16 cellular contexts compared by ENCODE assay signal in the genomic region with DNA sequence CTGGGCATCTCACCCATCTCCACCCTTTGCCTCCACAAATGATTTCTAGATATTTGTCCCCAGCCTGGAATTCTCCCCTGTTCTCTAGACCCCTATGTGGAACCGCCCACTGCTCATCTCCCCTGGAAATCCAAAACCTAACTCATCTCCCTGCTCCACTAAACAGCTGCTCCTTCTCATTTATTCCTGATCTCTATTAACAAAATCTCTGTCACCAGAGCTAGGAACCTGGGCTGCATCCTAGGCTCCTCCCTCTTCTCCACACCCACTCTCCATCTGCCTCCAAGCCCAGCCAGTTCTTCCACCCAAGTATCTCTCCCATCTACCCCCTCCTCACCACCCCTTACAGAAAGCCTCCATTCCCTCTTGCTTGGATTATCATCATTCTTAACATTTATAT. TPM values are rescaled to one million over a fixed set of nuclear protein-coding genes. Genes with fewer than 3 reads are reported as not detected.
A peak's percentile ranks its signal among the peaks of the same experiment; 100 is the strongest.
DNase-seq lines count a peak whose midpoint lies in the region; ATAC-seq and TF ChIP-seq lines count a peak whose summit lies in the region.
"Had no signal": no experiment of that assay in that cellular context is flagged by ENCODE, and none has a peak within 500 bp of the region (broad histone marks: within the 10 kb centered on the region; RNA-seq: fewer than 3 reads in every experiment).

No MANE protein-coding gene starts in this region.

- no peaks in the 10 kb centered on the region for H3K9me3 ChIP-seq in gastroesophageal sphincter
- H3K9me3 ChIP-seq in gastrocnemius medialis = no peaks in the 10 kb centered on the region

- H3K36me3 ChIP-seq in gastroesophageal sphincter (no peaks in the 10 kb centered on the region), gastrocnemius medialis (no peaks in the 10 kb centered on the region)

- TF ChIP-seq CTCF in gastroesophageal sphincter (IDR thresholded peaks at IDR 0.05) (no peak), gastrocnemius medialis (IDR thresholded peaks at IDR 0.05 in 4 of 5, conservative IDR thresholded peaks at IDR 0.05 in 1 of 5) (no peak)

- H3K4me3 ChIP-seq in gastroesophageal sphincter (no peak overlapping the region), gastrocnemius medialis (no peak overlapping the region)
- H3K4me3 ChIP-seq: GM23338 had no signal

- DNase-seq in D341Med (ENCODE audit: low spot score) = peak; percentile 67
- DNase-seq in NCI-H2171 (lab: John Stamatoyannopoulos, UW) = peak; percentile 77
- DNase-seq in gastrocnemius medialis = no peak
- no peak for DNase-seq in activated effector memory CD4-positive, alpha-beta T cell treated with anti-CD3 and anti-CD28 coated beads, Interleukin-2, amount 50 U/mL, for 16 hours
- DNase-seq in HuH-7.5 (ENCODE audit: low spot score) = no peak
- no peak for DNase-seq in GDM1 (lab: John Stamatoyannopoulos, UW)
- DNase-seq: CD8-positive, alpha-beta T cell; GF-D8; naive thymus-derived CD4-positive, alpha-beta T cell; NCI-H446 treated with DMSO at 0.1 percent for 48 hours; stimulated activated naive CD4-positive, alpha-beta T cell treated with Interleukin-2 at 50 U/mL for 16 hours; T-helper 2 cell had no signal

- ATAC-seq in gastroesophageal sphincter = no peak
- no peak for ATAC-seq in gastrocnemius medialis
- ATAC-seq in GM18861 (IDR thresholded peaks at IDR 0.05; ENCODE audit: unreplicated experiment) = no peak
- ATAC-seq: CD8-positive, alpha-beta T cell; GM23338; naive thymus-derived CD4-positive, alpha-beta T cell had no signal

- TF ChIP-seq EP300 in gastroesophageal sphincter (IDR thresholded peaks at IDR 0.05) = no peak

- H3K27ac ChIP-seq in gastroesophageal sphincter (peak overlapping the region in 3 of 4 donors; percentile 78 to 88 (median 85)), gastrocnemius medialis (peak overlapping the region; percentile 94 to 98 (median 97))

- in situ Hi-C loops in gastrocnemius medialis (cut with MboI; ENCODE audit: low sequenced_read_pairs in 4 of 4) = no loop called here

- H3K4me1 ChIP-seq in gastroesophageal sphincter (peaks cover 4 to 86% (median 71%) of the 10 kb centered on the region in 3 donors), gastrocnemius medialis (peaks cover 81 to 85% of the 10 kb centered on the region in 2 donors)

- 95 to 100% methylated on average over 1 of the region's 1 CpG for WGBS in gastroesophageal sphincter (ENCODE audit: low coverage in 1 of 2), 2 donors

- H3K27me3 ChIP-seq in gastroesophageal sphincter (no peaks in the 10 kb centered on the region), gastrocnemius medialis (no peaks in the 10 kb centered on the region)

- TF ChIP-seq POLR2A in gastroesophageal sphincter (IDR thresholded peaks at IDR 0.05) = no peak
- no peak for TF ChIP-seq POLR2A in gastrocnemius medialis (IDR thresholded peaks at IDR 0.05)

- intact Hi-C loops in gastrocnemius medialis (cut with DNase I; ENCODE audit: low total_unique reads) = no loop called here

RNA-seq across cellular contexts. Expression of a gene that starts 24.0 kb away (rescaled TPM):
- total RNA-seq in gastroesophageal sphincter (10 to 100 TPM; 31.6 to 50.5 (median 37.4) TPM), gastrocnemius medialis (100 to 1,000 TPM; 419 to 569 (median 539) TPM)

RNA-seq across cellular contexts. Expression of a gene that starts 44.5 kb away (rescaled TPM):
- total RNA-seq in gastroesophageal sphincter (under 1 TPM in 3 of 4 donors, not detected in 1; 0.13 to 0.62 (median 0.22) TPM), gastrocnemius medialis (10 to 100 TPM in 3 of 4 donors, 1 to 10 TPM in 1; 4.8 to 12.6 (median 11.3) TPM)
- total RNA-seq: CD8-positive, alpha-beta T cell; naive thymus-derived CD4-positive, alpha-beta T cell; RPMI7951 had no signal

Comparison
In these comparisons a context has a peak if more than half of its experiments do, and no peak if none do; other contexts are left out.
1. DNase-seq: peak in D341Med (single experiment) and NCI-H2171 (single experiment); none in gastrocnemius medialis (0 of 2), activated effector memory CD4-positive, alpha-beta T cell treated with anti-CD3 and anti-CD28 coated beads, Interleukin-2, amount 50 U/mL, for 16 hours (single experiment), HuH-7.5 (single experiment) and GDM1 (single experiment).
2. RNA of a gene that starts 24.0 kb away (total RNA-seq): 419 to 569 TPM in gastrocnemius medialis; 31.6 to 50.5 TPM in gastroesophageal sphincter; every median in the first group is over 4 times any median in the second.